ENCODE assay signal across 8 cellular contexts in the genomic region with DNA sequence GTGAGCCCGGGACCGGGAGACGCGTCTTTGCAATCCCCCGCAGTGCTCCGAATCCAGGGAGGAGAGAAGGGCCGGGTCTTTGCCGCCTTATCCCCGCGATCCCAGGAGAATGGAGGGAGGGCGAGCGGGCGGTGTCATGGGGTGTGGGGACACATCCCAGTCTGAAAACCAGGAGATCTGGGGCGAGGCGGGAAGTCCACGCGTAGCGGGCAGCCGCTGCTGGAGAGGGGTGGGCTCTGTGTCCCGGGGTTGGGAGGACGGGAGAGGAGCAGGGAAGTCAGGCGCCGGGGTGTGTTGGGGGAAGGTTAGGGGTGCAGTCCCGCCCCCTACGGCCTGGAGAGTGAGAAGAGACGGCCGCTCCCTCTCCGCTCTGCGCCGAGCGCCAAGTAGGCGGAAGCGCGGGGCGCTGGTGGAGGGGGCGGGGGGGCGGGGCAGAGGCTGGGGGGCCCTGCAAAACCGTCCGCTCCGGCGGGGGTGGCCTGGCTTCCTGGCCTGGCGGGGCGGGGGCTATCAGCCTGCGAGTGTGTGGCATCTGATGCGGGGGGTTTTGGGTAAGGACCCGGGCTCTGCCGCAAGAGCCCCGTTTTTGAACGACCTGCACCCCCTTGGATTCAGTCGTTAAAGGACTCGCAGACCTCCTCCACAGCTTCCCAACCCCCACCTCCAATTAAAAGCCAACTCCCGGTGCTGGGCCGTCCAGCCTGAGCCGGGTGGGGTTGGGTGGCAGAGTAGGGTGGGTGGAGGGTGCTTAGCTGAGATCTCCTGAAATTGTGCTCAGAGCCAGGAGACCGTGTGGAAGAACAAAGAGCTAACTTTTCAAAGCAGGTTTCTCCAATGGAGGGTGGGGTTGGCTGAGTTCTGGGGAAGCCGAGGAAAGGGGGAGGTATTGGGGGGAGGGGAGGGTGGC. TPM values are rescaled to one million over a fixed set of nuclear protein-coding genes. Genes with fewer than 3 reads are reported as not detected.
DNase-seq lines count a peak whose midpoint lies in the region; ATAC-seq, FAIRE-seq and TF ChIP-seq lines count a peak whose summit lies in the region.

No MANE protein-coding gene starts in this region.

- H3K4me3 ChIP-seq in WERI-Rb-1 (ENCODE audit: low read depth, low read length), result peak overlapping the region; percentile 99
- H3K4me3 ChIP-seq in breast epithelium, result peak overlapping the region; percentile 80 to 92 (median 92)
- H3K4me3 ChIP-seq in kidney (ENCODE audit: low read length in 2 of 2), result peak overlapping the region; percentile 92 to 94

- intact Hi-C loops in breast epithelium (cut with DNase I; ENCODE audit: low total_unique reads) (no loop called here), kidney (cut with DNase I) (no loop called here)

- H3K4me1 ChIP-seq in breast epithelium, result peaks cover 13 to 35% of the 10 kb centered on the region in 2 donors
- peaks cover 48 to 56% of the 10 kb centered on the region in 2 donors for H3K4me1 ChIP-seq in kidney (ENCODE audit: control insufficient read depth in 1 of 2, insufficient read depth in 1 of 2, low read depth in 1 of 2, low read length in 2 of 2)

- H3K9ac ChIP-seq in kidney (ENCODE audit: low read length in 2 of 2), result peak overlapping the region; percentile 92 to 96

- DNase-seq in NCI-H2196 (lab: John Stamatoyannopoulos, UW; ENCODE audit: unreplicated experiment) (peak; percentile 10), NCI-H2196 treated with DMSO at 0.1 percent for 48 hours (lab: John Stamatoyannopoulos, UW; ENCODE audit: unreplicated experiment) (no peak), LoVo (ENCODE audit: low spot score) (peak; percentile 44), WERI-Rb-1 (peak; percentile 54), breast epithelium (ENCODE audit: low spot score in 2 of 2) (peak; percentile 73 to 74), kidney (peak; percentile 94)
- DNase-seq in stimulated activated CD4-positive, alpha-beta T cell treated with anti-CD3 and anti-CD28 coated beads, Interleukin-15, amount 100 ng/mL, for 48 hours (ENCODE audit: low read depth in 2 of 2), result peak; percentile 57 to 64

- TF ChIP-seq CTCF in WERI-Rb-1 (IDR thresholded peaks at IDR 0.05; ENCODE audit: low read depth, low read length) (no peak), breast epithelium (IDR thresholded peaks at IDR 0.05) (no peak), kidney (IDR thresholded peaks at IDR 0.05; ENCODE audit: borderline replicate concordance, extremely low read depth, insufficient read depth) (no peak)

- ATAC-seq in GM21619 (IDR thresholded peaks at IDR 0.05; ENCODE audit: unreplicated experiment), result no peak

- H3K27ac ChIP-seq in WERI-Rb-1 (peak overlapping the region; percentile 91), breast epithelium (peak overlapping the region; percentile 91 to 94), kidney (ENCODE audit: low read depth in 2 of 2, low read length in 2 of 2) (peak overlapping the region; percentile 93)

- no peak for FAIRE-seq in kidney (lab: Jason Lieb, UNC)

- TF ChIP-seq POLR2A in breast epithelium (IDR thresholded peaks at IDR 0.05), result no peak

- H3K9me3 ChIP-seq in WERI-Rb-1 (ENCODE audit: severe bottlenecking) (no peaks in the 10 kb centered on the region), breast epithelium (no peaks in the 10 kb centered on the region), kidney (ENCODE audit: control insufficient read depth in 1 of 2, low read length in 2 of 2) (no peaks in the 10 kb centered on the region)

- H3K36me3 ChIP-seq in WERI-Rb-1 (peaks cover 4% of the 10 kb centered on the region), breast epithelium (no peaks in the 10 kb centered on the region), kidney (ENCODE audit: control insufficient read depth in 1 of 2, insufficient read depth in 2 of 2, low read length in 2 of 2) (no peaks in the 10 kb centered on the region)

- no peaks in the 10 kb centered on the region for H3K27me3 ChIP-seq in WERI-Rb-1 (ENCODE audit: insufficient read depth, low read depth, severe bottlenecking)
- no peaks in the 10 kb centered on the region for H3K27me3 ChIP-seq in breast epithelium

RNA-seq across cellular contexts. Expression of a gene that starts 0.7 kb away (rescaled TPM):
- total RNA-seq in breast epithelium (100 to 1,000 TPM in 1 of 3 donors, 10 to 100 TPM in 2; 88.7 to 145 (median 92.8) TPM), kidney (138 TPM)
- polyA plus RNA-seq in kidney (ENCODE audit: insufficient read depth, low read depth, low replicate concordance), result 62.5 TPM

RNA-seq across cellular contexts. Expression of a gene that starts 17.0 kb away (rescaled TPM):
- total RNA-seq in breast epithelium (1,000 to 10,000 TPM; 1,871 to 2,586 (median 2,024) TPM), kidney (1,183 TPM)
- polyA plus RNA-seq in kidney (ENCODE audit: insufficient read depth, low read depth, low replicate concordance), result 2,399 TPM

RNA-seq across cellular contexts. Expression of a gene that starts 45.4 kb away (rescaled TPM):
- total RNA-seq in breast epithelium (10 to 100 TPM; 22.1 to 42.0 (median 28.2) TPM), kidney (25.7 TPM)
- polyA plus RNA-seq in kidney (ENCODE audit: insufficient read depth, low read depth, low replicate concordance), result 12.9 TPM
